Comparison of ENCODE assay signal across 8 cellular contexts in the genomic region with DNA sequence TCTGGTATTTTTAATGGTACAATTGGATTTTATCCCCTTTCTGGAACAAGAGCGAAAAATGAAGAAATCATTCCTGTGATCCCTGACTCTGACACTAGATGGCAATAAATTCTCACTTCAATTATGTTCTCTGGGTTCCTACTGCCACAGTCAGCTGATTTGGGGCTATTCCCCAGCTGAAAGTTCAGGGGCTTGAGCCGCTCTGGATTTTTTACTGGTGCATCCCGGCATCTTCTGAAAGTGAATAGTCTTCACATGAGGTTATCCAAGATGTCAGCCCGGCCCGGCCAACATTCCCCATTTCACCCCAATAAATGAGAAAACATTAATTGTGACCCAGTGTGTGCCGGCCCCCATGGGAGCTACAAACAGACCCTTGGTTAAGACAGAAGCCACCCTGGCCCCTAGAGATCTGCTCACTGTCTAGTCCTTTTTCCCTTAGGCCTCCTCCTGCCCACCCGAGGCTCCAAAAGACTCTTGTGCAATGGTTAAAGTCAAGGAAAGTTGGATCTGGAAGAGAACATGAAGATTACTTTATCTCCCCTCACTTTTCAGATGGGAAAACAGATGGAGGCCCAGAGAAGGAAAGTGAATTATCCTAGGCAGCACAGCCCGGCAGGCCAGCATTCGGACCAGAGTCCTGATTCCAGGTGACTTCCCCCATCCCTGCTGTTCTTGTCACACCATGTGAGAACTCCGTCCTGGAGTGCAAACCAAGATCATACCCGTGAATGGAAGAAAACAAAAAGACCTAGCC. TPM values are rescaled to one million over a fixed set of nuclear protein-coding genes. Genes with fewer than 3 reads are reported as not detected.
A peak's percentile ranks its signal among the peaks of the same experiment; 100 is the strongest.
DNase-seq lines count a peak whose midpoint lies in the region; ATAC-seq and TF ChIP-seq lines count a peak whose summit lies in the region.

No MANE protein-coding gene starts in this region.

- H3K9me3 Mint-ChIP-seq in T-helper 1 cell treated with Interleukin-12 subunit alpha and Interleukin-12 subunit beta and Interleukin-4 antibody, amounts not matched to agents 30 μg/mL and 1 μg/mL, for 36 hours: no peaks in the 10 kb centered on the region

- peaks cover 14% of the 10 kb centered on the region for H3K4me1 ChIP-seq in ACC112 (ENCODE audit: control insufficient read depth, insufficient read depth, low read length, unreplicated experiment)

- ATAC-seq in HG02642 (IDR thresholded peaks at IDR 0.05; ENCODE audit: poor library complexity, unreplicated experiment) (no peak), GM19452 (IDR thresholded peaks at IDR 0.05; ENCODE audit: unreplicated experiment) (no peak)

- H3K27me3 ChIP-seq in ACC112 (ENCODE audit: insufficient read depth, low read length): 0 out of 2 replicates have a peak, but pooled peaks cover 1% of the 10 kb centered on the region

- H3K36me3 Mint-ChIP-seq in T-helper 1 cell treated with Interleukin-12 subunit alpha and Interleukin-12 subunit beta and Interleukin-4 antibody, amounts not matched to agents 30 μg/mL and 1 μg/mL, for 36 hours (ENCODE audit: low read depth): no peaks in the 10 kb centered on the region

- peak overlapping the region; percentile 31; the same call in 1 of the 2 replicates for H3K27ac ChIP-seq in ACC112 (ENCODE audit: low read depth, low read length)

- H3K27ac Mint-ChIP-seq in T-helper 1 cell treated with Interleukin-12 subunit alpha and Interleukin-12 subunit beta and Interleukin-4 antibody, amounts not matched to agents 30 μg/mL and 1 μg/mL, for 36 hours: peak overlapping the region; percentile 67

- H3K4me3 Mint-ChIP-seq in T-helper 1 cell treated with Interleukin-12 subunit alpha and Interleukin-12 subunit beta and Interleukin-4 antibody, amounts not matched to agents 30 μg/mL and 1 μg/mL, for 36 hours: no peak overlapping the region

- H3K79me2 ChIP-seq in ACC112 (ENCODE audit: control insufficient read depth, insufficient read depth, low read length, unreplicated experiment): no peaks in the 10 kb centered on the region

- no peak overlapping the region for H3K4me3 ChIP-seq in ACC112 (ENCODE audit: low read depth, low read length)
- no peak overlapping the region for H3K4me3 ChIP-seq in epithelial cell of esophagus (ENCODE audit: low read length)

- DNase-seq in ELR (ENCODE audit: low read depth) (peak; percentile 73), NCI-H1417 (lab: John Stamatoyannopoulos, UW) (peak; percentile 44 to 86 (median 75)), epithelial cell of esophagus (ENCODE audit: low read depth) (peak; percentile 81), mucosa of gallbladder (ENCODE audit: low spot score) (peak; percentile 23)

- peak overlapping the region; percentile 35 for H2AFZ ChIP-seq in ACC112 (ENCODE audit: low read length, unreplicated experiment)

- no peaks in the 10 kb centered on the region for H3K36me3 ChIP-seq in ACC112 (ENCODE audit: insufficient read depth, low read length)

- peak; percentile 66 for TF ChIP-seq CTCF in epithelial cell of esophagus (IDR thresholded peaks at IDR 0.05; ENCODE audit: insufficient read depth, low read depth, low read length, missing control alignments)

- peaks cover 12% of the 10 kb centered on the region for H3K27me3 Mint-ChIP-seq in T-helper 1 cell treated with Interleukin-12 subunit alpha and Interleukin-12 subunit beta and Interleukin-4 antibody, amounts not matched to agents 30 μg/mL and 1 μg/mL, for 36 hours (ENCODE audit: low read depth)

- H3K4me1 Mint-ChIP-seq in T-helper 1 cell treated with Interleukin-12 subunit alpha and Interleukin-12 subunit beta and Interleukin-4 antibody, amounts not matched to agents 30 μg/mL and 1 μg/mL, for 36 hours (ENCODE audit: low read depth): peaks cover 14% of the 10 kb centered on the region

RNA-seq across cellular contexts. Expression of gene CKAP4, which starts 20.8 kb away (rescaled TPM):
- total RNA-seq in mucosa of gallbladder: 51.0 TPM

Comparison
In these comparisons a context has a peak if more than half of its experiments do, and no peak if none do; other contexts are left out.
1. DNase-seq: peak in every context shown above with its lines; median percentile 81 in epithelial cell of esophagus; 75 in NCI-H1417; 73 in ELR; 23 in mucosa of gallbladder.